Comparison of ENCODE assay signal across 8 cellular contexts in the genomic region with DNA sequence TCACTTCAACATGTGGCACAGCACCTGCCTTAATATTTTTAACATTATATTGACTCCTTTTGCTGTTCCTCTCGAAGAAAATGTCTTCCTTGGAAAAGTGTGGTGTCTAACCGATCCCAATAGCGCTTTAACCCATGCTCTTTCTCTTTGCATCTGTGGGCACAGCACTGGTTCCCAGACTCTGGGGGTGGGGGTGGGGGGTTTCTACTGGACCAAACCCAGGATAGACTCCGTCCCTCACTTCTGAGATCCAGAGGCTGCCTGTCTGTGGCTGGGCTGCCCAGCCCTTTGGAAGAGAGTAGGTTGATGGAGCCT. TPM values are rescaled to one million over a fixed set of nuclear protein-coding genes. Genes with fewer than 3 reads are reported as not detected.
DNase-seq lines count a peak whose midpoint lies in the region; ATAC-seq and TF ChIP-seq lines count a peak whose summit lies in the region.

No MANE protein-coding gene starts in this region.

- WGBS in gastroesophageal sphincter (ENCODE audit: low coverage in 1 of 2), 2 donors, result 0 to 29% methylated on average over 1 to 4 of the region's 4 CpGs

- peak overlapping the region; percentile 58 to 68 for H3K4me3 ChIP-seq in gastroesophageal sphincter
- peak overlapping the region; percentile 38 to 57 (median 52) for H3K4me3 ChIP-seq in skin epidermis

- H3K27me3 ChIP-seq in gastroesophageal sphincter, result no peaks in the 10 kb centered on the region

- H3K36me3 ChIP-seq in gastroesophageal sphincter, result no peaks in the 10 kb centered on the region

- TF ChIP-seq CTCF in VCaP (conservative IDR thresholded peaks at IDR 0.05) (no peak), gastroesophageal sphincter (IDR thresholded peaks at IDR 0.05) (no peak)

- DNase-seq in NCI-H1105 treated with DMSO at 0.1 percent for 48 hours (lab: John Stamatoyannopoulos, UW) (peak; percentile 83), NCI-H1105 (lab: John Stamatoyannopoulos, UW) (no peak)

- no peaks in the 10 kb centered on the region for H3K9me3 ChIP-seq in gastroesophageal sphincter

- peaks cover 0 to 42% (median 9%) of the 10 kb centered on the region in 3 donors for H3K4me1 ChIP-seq in gastroesophageal sphincter

- ATAC-seq in gastroesophageal sphincter, result no peak
- no peak for ATAC-seq in HG03469 (IDR thresholded peaks at IDR 0.05; ENCODE audit: unreplicated experiment)
- ATAC-seq in GM21529 (IDR thresholded peaks at IDR 0.05; ENCODE audit: unreplicated experiment), result no peak
- ATAC-seq in HG03521 (IDR thresholded peaks at IDR 0.05; ENCODE audit: unreplicated experiment), result no peak

- H3K27ac ChIP-seq in VCaP (peak overlapping the region; percentile 83), gastroesophageal sphincter (peak overlapping the region; percentile 91 to 99 (median 95)), skin epidermis (peak overlapping the region; percentile 55 to 97 (median 90))

- no peak for TF ChIP-seq EP300 in gastroesophageal sphincter (IDR thresholded peaks at IDR 0.05)

- TF ChIP-seq POLR2A in gastroesophageal sphincter (IDR thresholded peaks at IDR 0.05), result no peak

RNA-seq across cellular contexts. Expression of a gene that starts 3.9 kb away (rescaled TPM):
- total RNA-seq in gastroesophageal sphincter, result 10 to 100 TPM; 23.9 to 82.3 (median 54.5) TPM

RNA-seq across cellular contexts. Expression of a gene that starts 56.5 kb away (rescaled TPM):
- not detected for total RNA-seq in gastroesophageal sphincter
